Comparison of ENCODE assay signal across 8 cellular contexts in genomic region chr16:56317998-56318912, GRCh38.
DNase-seq lines count a peak whose midpoint lies in the region; ATAC-seq and TF ChIP-seq lines count a peak whose summit lies in the region.

No MANE protein-coding gene starts in this region.

- no peak overlapping the region for H3K4me3 Mint-ChIP-seq in activated T-helper 2 cell treated with anti-CD3 and anti-CD28 coated beads, Interferon-gamma antibody, Interleukin-2, Interleukin-4, amounts not matched to agents 10 μg/mL and 5 μg/mL and 100 μg/mL, durations not matched to agents 14 hours and 24 hours and 36 hours (ENCODE audit: low read depth)
- peak overlapping the region; percentile 37 for H3K4me3 Mint-ChIP-seq in natural killer cell
- peak overlapping the region; percentile 39 to 71 for H3K4me3 Mint-ChIP-seq in stimulated activated naive B cell treated with anti-CD40 and anti-IgM and Interleukin-4, amounts not matched to agents 10 μg/mL and 1 μg/mL and 100 μg/mL, for 72 hours

- H3K4me1 Mint-ChIP-seq in activated T-helper 2 cell treated with anti-CD3 and anti-CD28 coated beads, Interferon-gamma antibody, Interleukin-2, Interleukin-4, amounts not matched to agents 10 μg/mL and 5 μg/mL and 100 μg/mL, durations not matched to agents 14 hours and 24 hours and 36 hours (ENCODE audit: low read depth), result peaks cover 2% of the 10 kb centered on the region
- H3K4me1 Mint-ChIP-seq in natural killer cell, result peaks cover 0 to 14% of the 10 kb centered on the region in 2 donors
- H3K4me1 Mint-ChIP-seq in stimulated activated naive B cell treated with anti-CD40 and anti-IgM and Interleukin-4, amounts not matched to agents 10 μg/mL and 1 μg/mL and 100 μg/mL, for 72 hours, result peaks cover 7 to 15% of the 10 kb centered on the region in 2 donors

- peak; percentile 83 for ATAC-seq in GM21360 (IDR thresholded peaks at IDR 0.05; ENCODE audit: unreplicated experiment)
- ATAC-seq in natural killer cell, result peak; percentile 93 to 100 (median 100)
- peak; percentile 97 to 98 for ATAC-seq in stimulated activated naive B cell treated with anti-CD40 and anti-IgM and Interleukin-4, amounts not matched to agents 10 μg/mL and 1 μg/mL and 100 μg/mL, for 72 hours (replicated peaks)

- H3K36me3 Mint-ChIP-seq in activated T-helper 2 cell treated with anti-CD3 and anti-CD28 coated beads, Interferon-gamma antibody, Interleukin-2, Interleukin-4, amounts not matched to agents 10 μg/mL and 5 μg/mL and 100 μg/mL, durations not matched to agents 14 hours and 24 hours and 36 hours (ENCODE audit: low read depth), result no peaks in the 10 kb centered on the region
- no peaks in the 10 kb centered on the region for H3K36me3 Mint-ChIP-seq in natural killer cell
- H3K36me3 Mint-ChIP-seq in stimulated activated naive B cell treated with anti-CD40 and anti-IgM and Interleukin-4, amounts not matched to agents 10 μg/mL and 1 μg/mL and 100 μg/mL, for 72 hours, result no peaks in the 10 kb centered on the region

- no peak overlapping the region for H3K27ac Mint-ChIP-seq in activated T-helper 2 cell treated with anti-CD3 and anti-CD28 coated beads, Interferon-gamma antibody, Interleukin-2, Interleukin-4, amounts not matched to agents 10 μg/mL and 5 μg/mL and 100 μg/mL, durations not matched to agents 14 hours and 24 hours and 36 hours
- H3K27ac Mint-ChIP-seq in natural killer cell, result no peak overlapping the region
- H3K27ac Mint-ChIP-seq in stimulated activated naive B cell treated with anti-CD40 and anti-IgM and Interleukin-4, amounts not matched to agents 10 μg/mL and 1 μg/mL and 100 μg/mL, for 72 hours, result no peak overlapping the region

- peaks cover 5% of the 10 kb centered on the region for H3K27me3 Mint-ChIP-seq in activated T-helper 2 cell treated with anti-CD3 and anti-CD28 coated beads, Interferon-gamma antibody, Interleukin-2, Interleukin-4, amounts not matched to agents 10 μg/mL and 5 μg/mL and 100 μg/mL, durations not matched to agents 14 hours and 24 hours and 36 hours (ENCODE audit: low read depth)
- H3K27me3 Mint-ChIP-seq in natural killer cell (ENCODE audit: low read depth in 2 of 2), result peaks cover 0 to 5% of the 10 kb centered on the region in 2 donors
- H3K27me3 Mint-ChIP-seq in stimulated activated naive B cell treated with anti-CD40 and anti-IgM and Interleukin-4, amounts not matched to agents 10 μg/mL and 1 μg/mL and 100 μg/mL, for 72 hours, result peaks cover 13 to 20% of the 10 kb centered on the region in 2 donors

- intact Hi-C loops in activated T-helper 2 cell treated with anti-CD3 and anti-CD28 coated beads, Interferon-gamma antibody, Interleukin-2, Interleukin-4, amounts not matched to agents 10 μg/mL and 5 μg/mL and 100 μg/mL, durations not matched to agents 14 hours and 24 hours and 36 hours (cut with micrococcal nuclease), result no loop called here
- intact Hi-C loops in natural killer cell (cut with micrococcal nuclease), result loop anchor here (1.0 kb wide), 3 partner anchors 277 to 606 kb away; no protein-coding TSS in a partner anchor

- peak; percentile 86 for TF ChIP-seq CTCF in fibroblast of mammary gland (conservative IDR thresholded peaks at IDR 0.05; ENCODE audit: control insufficient read depth, insufficient read depth, low read depth, low read length)
- peak; percentile 88 for TF ChIP-seq CTCF in natural killer cell (IDR thresholded peaks at IDR 0.05)

- DNase-seq in COR-L47 (lab: John Stamatoyannopoulos, UW), result peak; percentile 66
- peak; percentile 55 for DNase-seq in HT1080 (ENCODE audit: low read depth)
- DNase-seq in RKO (ENCODE audit: low spot score), result peak; percentile 59
- DNase-seq in activated T-helper 2 cell treated with anti-CD3 and anti-CD28 coated beads, Interferon-gamma antibody, Interleukin-2, Interleukin-4, amounts not matched to agents 10 μg/mL and 5 μg/mL and 100 μg/mL, durations not matched to agents 14 hours and 24 hours and 36 hours (ENCODE audit: low spot score), result peak; percentile 68
- DNase-seq in fibroblast of mammary gland (ENCODE audit: low read depth), result peak; percentile 67
- peak; percentile 68 for DNase-seq in natural killer cell
- DNase-seq in stimulated activated naive B cell treated with anti-CD40 and anti-IgM and Interleukin-4, amounts not matched to agents 10 μg/mL and 1 μg/mL and 100 μg/mL, for 72 hours, result peak; percentile 70

- no peaks in the 10 kb centered on the region for H3K9me3 Mint-ChIP-seq in activated T-helper 2 cell treated with anti-CD3 and anti-CD28 coated beads, Interferon-gamma antibody, Interleukin-2, Interleukin-4, amounts not matched to agents 10 μg/mL and 5 μg/mL and 100 μg/mL, durations not matched to agents 14 hours and 24 hours and 36 hours
- H3K9me3 Mint-ChIP-seq in natural killer cell, result no peaks in the 10 kb centered on the region
- no peaks in the 10 kb centered on the region for H3K9me3 Mint-ChIP-seq in stimulated activated naive B cell treated with anti-CD40 and anti-IgM and Interleukin-4, amounts not matched to agents 10 μg/mL and 1 μg/mL and 100 μg/mL, for 72 hours

- H3K4me3 ChIP-seq in fibroblast of mammary gland (ENCODE audit: control insufficient read depth, low read depth, low read length), result no peak overlapping the region
